20 cellular contexts compared by ENCODE assay signal in the genomic region with DNA sequence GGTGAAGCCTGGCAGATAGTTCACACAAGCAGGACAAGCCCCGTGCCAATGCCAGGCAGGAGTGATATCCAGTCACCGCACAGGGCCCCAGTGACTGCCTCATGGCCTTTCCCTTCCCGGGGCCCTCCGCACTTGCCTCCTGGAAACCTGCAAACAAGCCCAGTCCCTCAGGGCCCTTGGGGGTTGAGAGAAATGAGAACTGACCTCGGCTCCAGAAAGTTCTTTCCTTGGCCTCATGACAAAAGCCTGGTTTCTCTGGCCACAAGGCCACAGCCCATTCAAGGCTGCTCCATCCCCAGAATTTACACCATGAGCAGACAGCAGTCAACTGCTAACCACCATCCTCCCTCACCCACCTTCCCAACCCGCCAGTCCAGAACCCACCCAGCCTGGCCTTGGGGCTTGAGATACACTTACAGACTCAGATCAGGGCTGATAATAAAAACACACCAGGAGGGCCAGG.
DNase-seq lines count a peak whose midpoint lies in the region; ATAC-seq and TF ChIP-seq lines count a peak whose summit lies in the region.
"Had no signal": no experiment of that assay in that cellular context is flagged by ENCODE, and none has a peak within 500 bp of the region (broad histone marks: within the 10 kb centered on the region; RNA-seq: fewer than 3 reads in every experiment).

No MANE protein-coding gene starts in this region.

- H3K27me3 Mint-ChIP-seq in activated CD4-positive, alpha-beta memory T cell treated with anti-CD3 and anti-CD28 coated beads for 36 hours = no peaks in the 10 kb centered on the region
- no peaks in the 10 kb centered on the region for H3K27me3 Mint-ChIP-seq in activated CD4-positive, alpha-beta memory T cell treated with anti-CD3 and anti-CD28 coated beads, Interleukin-2, amount 10 ng/mL, durations not matched to agents 7 days and 5 days
- H3K27me3 Mint-ChIP-seq in CD8-positive, alpha-beta T cell (ENCODE audit: low read depth) = no peaks in the 10 kb centered on the region

- H3K9ac ChIP-seq in trophoblast cell (ENCODE audit: low read length) = no peak overlapping the region

- peaks cover 27% of the 10 kb centered on the region for H3K4me1 ChIP-seq in CD8-positive, alpha-beta T cell (ENCODE audit: insufficient read depth, low read length)
- H3K4me1 ChIP-seq in trophoblast cell (ENCODE audit: control insufficient read depth in 1 of 2, insufficient read depth in 2 of 2, low read length in 2 of 2) = peaks cover 8 to 16% of the 10 kb centered on the region in 2 experiments
- H3K4me1 ChIP-seq: right lobe of liver had no signal

- H3K36me3 ChIP-seq in CD8-positive, alpha-beta T cell (ENCODE audit: insufficient read depth, low read length) = no peaks in the 10 kb centered on the region
- H3K36me3 ChIP-seq in trophoblast cell (ENCODE audit: control insufficient read depth in 1 of 2, insufficient read depth in 2 of 2, low read length in 2 of 2) = peaks cover 7% of the 10 kb centered on the region in 2 experiments
- H3K36me3 ChIP-seq: ascending aorta, right lobe of liver, tibial artery had no signal

- H2AFZ ChIP-seq in trophoblast cell (ENCODE audit: insufficient read depth, low read length, poor library complexity) = no peak overlapping the region

- no peak overlapping the region for H3K27ac ChIP-seq in CD8-positive, alpha-beta T cell (ENCODE audit: low read depth, low read length)
- H3K27ac ChIP-seq in trophoblast cell (ENCODE audit: low read depth, low read length) = no peak overlapping the region
- H3K27ac ChIP-seq: ascending aorta, right lobe of liver, tibial artery had no signal

- no peak overlapping the region for H3K4ac ChIP-seq in trophoblast cell (ENCODE audit: low read depth, low read length)

- POLR2A ChIA-PET in activated CD4-positive, alpha-beta memory T cell treated with anti-CD3 and anti-CD28 coated beads for 36 hours (lab: Charles Lee) = no interaction called here
- POLR2A ChIA-PET in activated CD4-positive, alpha-beta memory T cell treated with anti-CD3 and anti-CD28 coated beads, Interleukin-2, amount 10 ng/mL, durations not matched to agents 7 days and 5 days (lab: Charles Lee) = no interaction called here
- POLR2A ChIA-PET in CD8-positive, alpha-beta T cell (lab: Charles Lee) = no interaction called here

- peaks cover 2% of the 10 kb centered on the region for H3K36me3 Mint-ChIP-seq in activated CD4-positive, alpha-beta memory T cell treated with anti-CD3 and anti-CD28 coated beads for 36 hours
- H3K36me3 Mint-ChIP-seq in activated CD4-positive, alpha-beta memory T cell treated with anti-CD3 and anti-CD28 coated beads, Interleukin-2, amount 10 ng/mL, durations not matched to agents 7 days and 5 days (ENCODE audit: low read depth) = peaks cover under 1% of the 10 kb centered on the region
- peaks cover 3% of the 10 kb centered on the region for H3K36me3 Mint-ChIP-seq in CD8-positive, alpha-beta T cell

- no peak for ATAC-seq in CD8-positive, alpha-beta T cell
- ATAC-seq in GM19395 (IDR thresholded peaks at IDR 0.05; ENCODE audit: unreplicated experiment) (no peak), HG02884 (IDR thresholded peaks at IDR 0.05; ENCODE audit: unreplicated experiment) (no peak)
- ATAC-seq: right lobe of liver had no signal

- no peaks in the 10 kb centered on the region for H3K9me3 ChIP-seq in CD8-positive, alpha-beta T cell (ENCODE audit: low read length)
- H3K9me3 ChIP-seq in trophoblast cell (ENCODE audit: insufficient read depth, low read depth, low read length) = no peaks in the 10 kb centered on the region
- H3K9me3 ChIP-seq: ascending aorta, right lobe of liver, tibial artery had no signal

- no CpG with 5 or more reads among the region's 6 CpGs for WGBS in trophoblast cell (ENCODE audit: extremely low coverage, insufficient coverage, insufficient read length)

- peak overlapping the region; percentile 21 for H2BK5ac ChIP-seq in trophoblast cell (ENCODE audit: low read depth, low read length, poor library complexity)

- peaks cover 6% of the 10 kb centered on the region for H3K79me1 ChIP-seq in trophoblast cell (ENCODE audit: low read length)

- H2AK5ac ChIP-seq in trophoblast cell (ENCODE audit: low read length) = no peak overlapping the region

- H3K79me2 ChIP-seq in trophoblast cell (ENCODE audit: control insufficient read depth, insufficient read depth, low read length, poor library complexity) = peaks cover 2% of the 10 kb centered on the region

- H4K8ac ChIP-seq in trophoblast cell (ENCODE audit: low read depth, low read length) = no peak overlapping the region

- CTCF ChIA-PET in activated CD4-positive, alpha-beta memory T cell treated with anti-CD3 and anti-CD28 coated beads for 36 hours (lab: Charles Lee) = no interaction called here
- CTCF ChIA-PET in activated CD4-positive, alpha-beta memory T cell treated with anti-CD3 and anti-CD28 coated beads, Interleukin-2, amount 10 ng/mL, durations not matched to agents 7 days and 5 days (lab: Charles Lee) = no interaction called here
- CTCF ChIA-PET in CD8-positive, alpha-beta T cell (lab: Charles Lee) = no interaction called here

- peaks cover 24% of the 10 kb centered on the region for H3K4me1 Mint-ChIP-seq in activated CD4-positive, alpha-beta memory T cell treated with anti-CD3 and anti-CD28 coated beads for 36 hours (ENCODE audit: low read depth)
- peaks cover 20% of the 10 kb centered on the region for H3K4me1 Mint-ChIP-seq in activated CD4-positive, alpha-beta memory T cell treated with anti-CD3 and anti-CD28 coated beads, Interleukin-2, amount 10 ng/mL, durations not matched to agents 7 days and 5 days
- H3K4me1 Mint-ChIP-seq in CD8-positive, alpha-beta T cell (ENCODE audit: low read depth) = peaks cover 44% of the 10 kb centered on the region

- H2BK120ac ChIP-seq in trophoblast cell (ENCODE audit: insufficient read depth, low read length, poor library complexity) = no peak overlapping the region

- no peaks in the 10 kb centered on the region for H3K27me3 ChIP-seq in CD8-positive, alpha-beta T cell (ENCODE audit: insufficient read depth, low read length)
- H3K27me3 ChIP-seq in trophoblast cell (ENCODE audit: insufficient read depth, low read length) = no peaks in the 10 kb centered on the region
- H3K27me3 ChIP-seq: ascending aorta, right lobe of liver, tibial artery had no signal

- H3K4me3 ChIP-seq in CD8-positive, alpha-beta T cell (ENCODE audit: low read depth, low read length) = no peak overlapping the region
- no peak overlapping the region for H3K4me3 ChIP-seq in trophoblast cell (ENCODE audit: low read depth, low read length)
- H3K4me3 ChIP-seq: ascending aorta, right lobe of liver, tibial artery had no signal

- no peak overlapping the region for H3K4me2 ChIP-seq in trophoblast cell (ENCODE audit: low read length)

- H3K27ac Mint-ChIP-seq in activated CD4-positive, alpha-beta memory T cell treated with anti-CD3 and anti-CD28 coated beads for 36 hours = no peak overlapping the region
- no peak overlapping the region for H3K27ac Mint-ChIP-seq in activated CD4-positive, alpha-beta memory T cell treated with anti-CD3 and anti-CD28 coated beads, Interleukin-2, amount 10 ng/mL, durations not matched to agents 7 days and 5 days
- H3K27ac Mint-ChIP-seq in CD8-positive, alpha-beta T cell = peak overlapping the region; percentile 72
- H3K27ac Mint-ChIP-seq: activated T-helper 1 cell treated with anti-CD3 and anti-CD28 coated beads, Interleukin-12 subunit alpha, Interleukin-12 subunit beta, Interleukin-2, Interleukin-4 antibody, amounts not matched to agents 30 ng/mL and 10 ng/mL and 1 ng/mL, durations not matched to agents 14 hours and 24 hours and 36 hours; CD14-positive monocyte had no signal

- intact Hi-C loops in activated CD4-positive, alpha-beta memory T cell treated with anti-CD3 and anti-CD28 coated beads for 36 hours (cut with micrococcal nuclease) = no loop called here
- intact Hi-C loops in CD8-positive, alpha-beta T cell (cut with DNase I, micrococcal nuclease) = no loop called here

- H3K14ac ChIP-seq in trophoblast cell (ENCODE audit: low read length) = no peak overlapping the region

- H3K18ac ChIP-seq in trophoblast cell (ENCODE audit: low read length) = no peak overlapping the region

- H3K23ac ChIP-seq in trophoblast cell (ENCODE audit: low read length) = no peak overlapping the region

- no peak overlapping the region for H3K4me3 Mint-ChIP-seq in activated CD4-positive, alpha-beta memory T cell treated with anti-CD3 and anti-CD28 coated beads for 36 hours
- H3K4me3 Mint-ChIP-seq in activated CD4-positive, alpha-beta memory T cell treated with anti-CD3 and anti-CD28 coated beads, Interleukin-2, amount 10 ng/mL, durations not matched to agents 7 days and 5 days = no peak overlapping the region
- H3K4me3 Mint-ChIP-seq in CD8-positive, alpha-beta T cell = no peak overlapping the region
- H3K4me3 Mint-ChIP-seq: activated T-helper 1 cell treated with anti-CD3 and anti-CD28 coated beads, Interleukin-12 subunit alpha, Interleukin-12 subunit beta, Interleukin-2, Interleukin-4 antibody, amounts not matched to agents 30 ng/mL and 10 ng/mL and 1 ng/mL, durations not matched to agents 14 hours and 24 hours and 36 hours; CD14-positive monocyte; immature natural killer cell had no signal

- peak; percentile 3 for DNase-seq in activated CD4-positive, alpha-beta memory T cell treated with anti-CD3 and anti-CD28 coated beads for 36 hours
- no peak for DNase-seq in activated CD4-positive, alpha-beta memory T cell treated with anti-CD3 and anti-CD28 coated beads, Interleukin-2, amount 10 ng/mL, durations not matched to agents 7 days and 5 days
- DNase-seq in CD8-positive, alpha-beta T cell = no peak
- DNase-seq in ecto neural progenitor cell (ENCODE audit: low spot score) (peak; percentile 34), trophoblast cell (no peak), GF-D8 (lab: John Stamatoyannopoulos, UW) (no peak)
- DNase-seq: cortex of kidney, immature natural killer cell, mesenchymal stem cell, MM.1S, NCI-H2107, NCI-H524 treated with DMSO at 0.1 percent for 48 hours, T1000 had no signal

- H3K9me3 Mint-ChIP-seq in activated CD4-positive, alpha-beta memory T cell treated with anti-CD3 and anti-CD28 coated beads for 36 hours = no peaks in the 10 kb centered on the region
- H3K9me3 Mint-ChIP-seq in activated CD4-positive, alpha-beta memory T cell treated with anti-CD3 and anti-CD28 coated beads, Interleukin-2, amount 10 ng/mL, durations not matched to agents 7 days and 5 days = no peaks in the 10 kb centered on the region
- H3K9me3 Mint-ChIP-seq in CD8-positive, alpha-beta T cell = no peaks in the 10 kb centered on the region
- H3K9me3 Mint-ChIP-seq: activated T-helper 1 cell treated with anti-CD3 and anti-CD28 coated beads, Interleukin-12 subunit alpha, Interleukin-12 subunit beta, Interleukin-2, Interleukin-4 antibody, amounts not matched to agents 30 ng/mL and 10 ng/mL and 1 ng/mL, durations not matched to agents 14 hours and 24 hours and 36 hours; immature natural killer cell had no signal

- no peak overlapping the region for H2BK12ac ChIP-seq in trophoblast cell (ENCODE audit: low read length)

- peak overlapping the region; percentile 39 for H4K91ac ChIP-seq in trophoblast cell (ENCODE audit: low read depth, low read length)

- no peak overlapping the region for H4K12ac ChIP-seq in trophoblast cell (ENCODE audit: low read depth, low read length)

- TF ChIP-seq CTCF in CD8-positive, alpha-beta T cell (IDR thresholded peaks at IDR 0.05) = no peak

Comparison
In these comparisons a context has a peak if more than half of its experiments do, and no peak if none do; other contexts are left out.
1. DNase-seq: peak in activated CD4-positive, alpha-beta memory T cell treated with anti-CD3 and anti-CD28 coated beads for 36 hours (single experiment) and ecto neural progenitor cell (single experiment); none in activated CD4-positive, alpha-beta memory T cell treated with anti-CD3 and anti-CD28 coated beads, Interleukin-2, amount 10 ng/mL, durations not matched to agents 7 days and 5 days (single experiment), CD8-positive, alpha-beta T cell (0 of 7), trophoblast cell (0 of 2) and GF-D8 (single experiment).